In the genomic region with DNA sequence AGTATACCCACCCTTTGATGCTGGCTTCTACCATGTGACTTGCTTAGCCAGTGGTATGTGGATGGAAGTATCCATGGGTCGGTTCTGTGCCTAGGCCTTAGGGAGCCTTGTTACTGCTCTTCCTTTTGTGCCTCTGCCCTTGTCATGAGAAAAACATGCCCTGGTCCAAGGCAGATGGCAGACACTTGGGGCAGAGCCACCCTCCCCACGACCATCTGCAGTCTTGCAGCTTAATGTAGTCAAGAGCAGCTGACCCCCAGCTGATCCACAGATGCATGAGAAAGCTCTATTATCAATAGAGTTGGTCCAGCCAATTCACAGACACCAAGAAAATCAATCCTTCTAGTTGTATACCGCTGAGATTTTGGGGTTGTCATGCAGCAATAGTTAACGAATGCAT, we compare ENCODE assay signal across 26 cellular contexts.
"Had no signal": no experiment of that assay in that cellular context is flagged by ENCODE, and none has a peak within 500 bp of the region (broad histone marks: within the 10 kb centered on the region; RNA-seq: fewer than 3 reads in every experiment).

No MANE protein-coding gene starts in this region.

- H3K4me1 ChIP-seq: gastrocnemius medialis, heart left ventricle, left lung, parathyroid adenoma, right atrium auricular region, sigmoid colon, testis, tibial artery had no signal

- H3K27me3 Mint-ChIP-seq: naive B cell; natural killer cell treated with Interleukin-12 subunit alpha and Interleukin-12 subunit beta and Interleukin-15 and Interleukin-18, amount 100 ng/mL, for 72 hours; stimulated activated memory B cell treated with anti-CD40 and anti-IgM and Interleukin-4, amounts not matched to agents 10 μg/mL and 1 μg/mL and 100 μg/mL, for 72 hours had no signal

- ATAC-seq: esophagus mucosa; gastrocnemius medialis; heart left ventricle; left cardiac atrium; left lung; mucosa of descending colon; natural killer cell treated with Interleukin-12 subunit alpha and Interleukin-12 subunit beta and Interleukin-15 and Interleukin-18, amount 100 ng/mL, for 72 hours; stimulated activated memory B cell treated with anti-CD40 and anti-IgM and Interleukin-4, amounts not matched to agents 10 μg/mL and 1 μg/mL and 100 μg/mL, for 72 hours; stimulated activated naive CD8-positive, alpha-beta T cell treated with anti-CD3 and anti-CD28 coated beads, Interleukin-15, Interleukin-2, amounts not matched to agents 100 U/mL and 50 U/mL, for 24 hours had no signal

- H3K4me3 Mint-ChIP-seq: mesothelial cell of epicardium; naive B cell; natural killer cell treated with Interleukin-12 subunit alpha and Interleukin-12 subunit beta and Interleukin-15 and Interleukin-18, amount 100 ng/mL, for 72 hours; neural progenitor cell; stimulated activated memory B cell treated with anti-CD40 and anti-IgM and Interleukin-4, amounts not matched to agents 10 μg/mL and 1 μg/mL and 100 μg/mL, for 72 hours had no signal

- H3K27me3 ChIP-seq: dorsolateral prefrontal cortex, gastrocnemius medialis, heart left ventricle, hepatocyte, left lung, neural progenitor cell, right atrium auricular region, sigmoid colon, testis, tibial artery, upper lobe of left lung had no signal

- H3K9me3 Mint-ChIP-seq: natural killer cell treated with Interleukin-12 subunit alpha and Interleukin-12 subunit beta and Interleukin-15 and Interleukin-18, amount 100 ng/mL, for 72 hours had no signal

- H3K9me3 ChIP-seq: gastrocnemius medialis, heart left ventricle, left lung, mucosa of descending colon, right atrium auricular region, sigmoid colon, testis, tibial artery, upper lobe of left lung had no signal

- H3K4me3 ChIP-seq: dorsolateral prefrontal cortex, gastrocnemius medialis, heart left ventricle, hepatocyte, left lung, mucosa of descending colon, neural progenitor cell, right atrium auricular region, sigmoid colon, testis, tibial artery, upper lobe of left lung had no signal

- H3K27ac ChIP-seq: epithelial cell of prostate, gastrocnemius medialis, heart left ventricle, hepatocyte, left lung, neural progenitor cell, parathyroid adenoma, right atrium auricular region, sigmoid colon, testis, tibial artery, upper lobe of left lung had no signal

- H3K36me3 Mint-ChIP-seq: natural killer cell treated with Interleukin-12 subunit alpha and Interleukin-12 subunit beta and Interleukin-15 and Interleukin-18, amount 100 ng/mL, for 72 hours had no signal

- DNase-seq: effector CD4-positive, alpha-beta T cell; foreskin fibroblast; gastrocnemius medialis; heart left ventricle; left cardiac atrium; left lung; mesenchymal stem cell; mucosa of descending colon; naive B cell; sigmoid colon; stimulated activated CD4-positive, alpha-beta T cell treated with anti-CD3 and anti-CD28 coated beads, Interleukin-4, amount 100 ng/mL, for 4 hours; stimulated activated naive CD8-positive, alpha-beta T cell treated with anti-CD3 and anti-CD28 coated beads, Interleukin-15, Interleukin-2, amounts not matched to agents 100 U/mL and 50 U/mL, for 24 hours; testis; tibial artery; upper lobe of left lung had no signal

- H3K27ac Mint-ChIP-seq: mesothelial cell of epicardium; naive B cell; natural killer cell treated with Interleukin-12 subunit alpha and Interleukin-12 subunit beta and Interleukin-15 and Interleukin-18, amount 100 ng/mL, for 72 hours; neural progenitor cell; progenitor cell of endocrine pancreas; stimulated activated memory B cell treated with anti-CD40 and anti-IgM and Interleukin-4, amounts not matched to agents 10 μg/mL and 1 μg/mL and 100 μg/mL, for 72 hours had no signal
